Comparison of ENCODE assay signal across 10 cellular contexts in the genomic region with DNA sequence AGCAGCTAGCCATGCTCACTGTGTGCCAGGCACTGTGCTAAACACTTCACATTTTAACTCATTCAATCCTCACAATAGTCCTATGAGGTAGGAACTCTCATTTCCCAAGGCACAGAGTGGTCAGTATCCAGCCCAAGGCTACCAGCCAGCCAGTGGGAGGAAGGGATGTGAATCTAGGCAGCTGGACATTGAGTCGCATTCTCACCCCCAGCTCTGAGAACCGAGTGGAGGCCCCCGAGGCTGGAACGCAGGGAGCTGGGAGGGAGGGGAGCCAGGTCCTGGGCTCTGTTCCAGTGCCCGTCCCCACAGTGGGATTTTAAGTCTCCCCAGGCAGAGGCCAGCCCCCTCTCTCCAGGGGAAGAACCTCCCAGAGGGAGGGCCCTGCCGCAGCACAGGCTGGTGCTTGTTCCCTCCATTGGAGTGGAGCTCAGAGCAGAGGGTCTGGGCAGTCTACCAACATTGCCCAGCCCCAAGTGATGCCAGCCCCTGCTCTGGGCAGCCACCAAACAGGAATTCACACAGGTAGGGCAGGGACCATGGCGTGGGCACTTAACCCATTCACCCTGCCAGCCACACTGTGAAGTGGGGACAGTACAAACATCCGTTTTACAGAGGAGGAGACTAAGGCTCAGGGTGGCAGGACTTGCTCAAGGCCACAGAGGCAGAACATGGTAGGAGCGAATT.
DNase-seq lines count a peak whose midpoint lies in the region; ATAC-seq, FAIRE-seq and TF ChIP-seq lines count a peak whose summit lies in the region.
"Had no signal": no experiment of that assay in that cellular context is flagged by ENCODE, and none has a peak within 500 bp of the region (broad histone marks: within the 10 kb centered on the region; RNA-seq: fewer than 3 reads in every experiment).

No MANE protein-coding gene starts in this region.

- peak overlapping the region; percentile 74 for H2AFZ ChIP-seq in SK-N-SH (ENCODE audit: low read depth)

- POLR2A ChIA-PET in SK-N-SH (lab: Yijun Ruan, JAX), result no interaction called here

- intact Hi-C loops in pancreas (cut with DNase I), result no loop called here

- H3K27me3 ChIP-seq in SK-N-SH (ENCODE audit: insufficient read depth) (no peaks in the 10 kb centered on the region), pancreas (no peaks in the 10 kb centered on the region)
- H3K27me3 ChIP-seq: heart left ventricle had no signal

- H3K9ac ChIP-seq in SK-N-SH, result peak overlapping the region; percentile 73

- H3K4me3 ChIP-seq in SK-N-SH (ENCODE audit: low read depth in 2 of 2, low read length in 1 of 2) (no peak overlapping the region), fibroblast of pulmonary artery (replicated peaks; ENCODE audit: low read depth, low read length) (no peak overlapping the region), pancreas (no peak overlapping the region)
- H3K4me3 ChIP-seq: heart left ventricle had no signal

- TF ChIP-seq RAD21 in SK-N-SH (IDR thresholded peaks at IDR 0.05; ENCODE audit: low read length), result no peak

- TF ChIP-seq CTCF in SK-N-SH (IDR thresholded peaks at IDR 0.05) (no peak), fibroblast of pulmonary artery (IDR thresholded peaks at IDR 0.05; ENCODE audit: low read length, missing control alignments) (no peak), pancreas (IDR thresholded peaks at IDR 0.05) (no peak)

- no peaks in the 10 kb centered on the region for H3K36me3 ChIP-seq in SK-N-SH (replicated peaks in 1 of 2; ENCODE audit: control insufficient read depth in 1 of 2, insufficient read depth in 2 of 2, low read length in 1 of 2)
- H3K36me3 ChIP-seq in pancreas, result no peaks in the 10 kb centered on the region
- H3K36me3 ChIP-seq: heart left ventricle had no signal

- TF ChIP-seq EP300 in SK-N-SH (IDR thresholded peaks at IDR 0.05; ENCODE audit: borderline replicate concordance in 1 of 2, low read depth in 1 of 2, low read length in 1 of 2), result no peak

- CTCF ChIA-PET in SK-N-SH (lab: Yijun Ruan, JAX), result interaction anchor here (1.3 kb wide), 1 partner anchor 143 kb away, joined by 4 read pairs; no protein-coding TSS in a partner anchor

- no peaks in the 10 kb centered on the region for H3K9me3 ChIP-seq in SK-N-SH
- H3K9me3 ChIP-seq in pancreas, result no peaks in the 10 kb centered on the region
- H3K9me3 ChIP-seq: heart left ventricle had no signal

- H3F3A ChIP-seq in SK-N-SH (replicated peaks; ENCODE audit: insufficient read depth), result no peaks in the 10 kb centered on the region

- peak overlapping the region; percentile 90 for H3K4me2 ChIP-seq in SK-N-SH

- FAIRE-seq in pancreas (lab: Jason Lieb, UNC), result no peak

- peaks cover 16% of the 10 kb centered on the region in 2 experiments; a peak in 3 of 4 replicates for H3K4me1 ChIP-seq in SK-N-SH (ENCODE audit: control insufficient read depth in 1 of 2, insufficient read depth in 2 of 2, low read depth in 1 of 2, low read length in 1 of 2)
- peaks cover 0 to 13% (median 0%) of the 10 kb centered on the region in 3 donors for H3K4me1 ChIP-seq in pancreas

- H3K9me2 ChIP-seq in SK-N-SH, result no peaks in the 10 kb centered on the region

- H4K20me1 ChIP-seq in SK-N-SH (ENCODE audit: insufficient read depth), result no peaks in the 10 kb centered on the region

- H3K79me2 ChIP-seq in SK-N-SH (ENCODE audit: insufficient read depth), result no peaks in the 10 kb centered on the region

- DNase-seq in A172 (ENCODE audit: low spot score) (peak; percentile 27), SK-N-SH (peak; percentile 12), fibroblast of pulmonary artery (ENCODE audit: low read depth) (peak; percentile 75), pancreas (no peak), caudate nucleus (lab: John Stamatoyannopoulos, UW) (no peak), GDM1 (lab: John Stamatoyannopoulos, UW) (no peak), RPMI8226 (no peak)
- DNase-seq in activated effector memory CD4-positive, alpha-beta T cell treated with Interleukin-2 at 50 U/mL for 16 hours, result no peak
- DNase-seq: NCI-H2171 had no signal

- peak in 3 of 4 donors; percentile 15 to 43 (median 20) for ATAC-seq in pancreas

- WGBS in SK-N-SH (ENCODE audit: low lambda C conversion rate), result 94% methylated on average over 2 of the region's 9 CpGs
- 48 to 55% methylated on average over 9 of the region's 9 CpGs for WGBS in pancreas, 2 donors

- H3K27ac ChIP-seq in SK-N-SH (ENCODE audit: low read depth in 2 of 2, low read length in 1 of 2), result peak overlapping the region; percentile 50 to 80; a peak in 3 of 4 replicates
- peak overlapping the region; percentile 61 to 90 (median 76) for H3K27ac ChIP-seq in pancreas
- H3K27ac ChIP-seq in caudate nucleus (ENCODE audit: low read depth, low read length), result no peak overlapping the region

TF ChIP-seq in SK-N-SH, 30 proteins besides CTCF, POLR2A, EP300 and RAD21:
- TF ChIP-seq NRF1 (IDR thresholded peaks at IDR 0.05; ENCODE audit: low read depth, low read length), result no peak
- no peak for TF ChIP-seq RXRA (IDR thresholded peaks at IDR 0.05; ENCODE audit: borderline replicate concordance, low read depth)
- no peak for TF ChIP-seq ELF1 (IDR thresholded peaks at IDR 0.05)
- TF ChIP-seq FOXM1 (IDR thresholded peaks at IDR 0.05; ENCODE audit: low read depth), result no peak
- TF ChIP-seq FOXJ3 (CRISPR knock-in tag; IDR thresholded peaks at IDR 0.05), result no peak
- TF ChIP-seq GABPA (IDR thresholded peaks at IDR 0.05; ENCODE audit: low read depth), result no peak
- TF ChIP-seq, protein P1, sequence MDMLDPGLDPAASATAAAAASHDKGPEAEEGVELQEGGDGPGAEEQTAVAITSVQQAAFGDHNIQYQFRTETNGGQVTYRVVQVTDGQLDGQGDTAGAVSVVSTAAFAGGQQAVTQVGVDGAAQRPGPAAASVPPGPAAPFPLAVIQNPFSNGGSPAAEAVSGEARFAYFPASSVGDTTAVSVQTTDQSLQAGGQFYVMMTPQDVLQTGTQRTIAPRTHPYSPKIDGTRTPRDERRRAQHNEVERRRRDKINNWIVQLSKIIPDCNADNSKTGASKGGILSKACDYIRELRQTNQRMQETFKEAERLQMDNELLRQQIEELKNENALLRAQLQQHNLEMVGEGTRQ (IDR thresholded peaks at IDR 0.05; ENCODE audit: borderline replicate concordance, low read depth, low read length), result no peak
- no peak for TF ChIP-seq POLR2AphosphoS5 (IDR thresholded peaks at IDR 0.05; ENCODE audit: low read depth, low read length)
- TF ChIP-seq MXI1 (IDR thresholded peaks at IDR 0.05; ENCODE audit: low read depth, low read length), result no peak

Comparison
In these comparisons a context has a peak if more than half of its experiments do, and no peak if none do; other contexts are left out.
1. DNase-seq: peak in A172 (single experiment), SK-N-SH (single experiment) and fibroblast of pulmonary artery (single experiment); none in pancreas (0 of 6), caudate nucleus (0 of 61), GDM1 (single experiment), activated effector memory CD4-positive, alpha-beta T cell treated with Interleukin-2 at 50 U/mL for 16 hours (single experiment) and RPMI8226 (single experiment).